8 cellular contexts compared by ENCODE assay signal in the genomic region with DNA sequence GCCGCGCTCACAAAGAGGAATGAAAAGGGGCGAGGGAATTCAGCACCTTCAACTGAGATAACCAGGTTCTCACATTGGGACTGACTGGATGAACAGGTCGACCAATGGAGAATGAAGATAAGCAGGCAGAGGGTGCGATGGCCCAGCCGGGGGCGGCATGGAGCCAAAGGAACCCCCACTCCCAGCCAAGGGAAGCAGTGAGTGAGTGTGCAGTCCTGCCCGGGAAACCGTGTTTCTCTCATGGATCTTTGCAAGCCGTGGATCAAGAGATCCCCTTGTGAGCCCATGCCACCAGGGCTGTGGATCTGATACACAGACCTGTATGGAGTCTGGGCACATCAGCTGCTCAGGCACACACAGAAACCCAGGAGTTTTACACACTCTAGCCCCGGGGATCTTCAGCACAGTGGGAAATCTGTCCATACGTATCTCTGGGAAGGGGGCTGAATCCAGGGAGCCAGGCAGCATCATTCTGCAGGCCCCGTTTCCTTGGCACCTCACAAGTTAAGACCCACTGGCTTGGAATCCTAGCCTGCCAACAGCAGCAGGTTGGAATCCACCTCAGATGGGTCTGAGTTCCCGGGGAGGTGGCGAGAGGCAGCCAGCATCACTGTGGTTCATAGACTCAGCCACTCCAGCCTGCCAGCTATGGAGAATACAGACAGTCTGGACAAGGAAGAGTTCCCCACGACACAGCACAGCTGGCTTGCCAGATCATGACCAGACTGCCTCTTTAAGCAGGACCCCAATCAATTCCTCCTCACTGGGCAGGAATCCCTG. TPM values are rescaled to one million over a fixed set of nuclear protein-coding genes. Genes with fewer than 3 reads are reported as not detected.
"Had no signal": no experiment of that assay in that cellular context is flagged by ENCODE, and none has a peak within 500 bp of the region (broad histone marks: within the 10 kb centered on the region; RNA-seq: fewer than 3 reads in every experiment).

No MANE protein-coding gene starts in this region.

RNA-seq across cellular contexts. Expression of gene TPTE, which starts 53.3 kb away (rescaled TPM):
- total RNA-seq: activated CD4-positive, alpha-beta T cell treated with anti-CD3 and anti-CD28 coated beads for 36 hours; activated CD4-positive, alpha-beta T cell treated with anti-CD3 and anti-CD28 coated beads, Interleukin-2, amount 10 ng/mL, durations not matched to agents 7 days and 5 days; activated CD8-positive, alpha-beta T cell treated with anti-CD3 and anti-CD28 coated beads, Interleukin-2, amount 10 ng/mL, durations not matched to agents 7 days and 5 days; LHCN-M2; NCI-H460; SJSA1; WTC11 had no signal
- polyA plus RNA-seq: SK-N-SH had no signal
